Comparison of ENCODE assay signal across 1 cellular context in the genomic region with DNA sequence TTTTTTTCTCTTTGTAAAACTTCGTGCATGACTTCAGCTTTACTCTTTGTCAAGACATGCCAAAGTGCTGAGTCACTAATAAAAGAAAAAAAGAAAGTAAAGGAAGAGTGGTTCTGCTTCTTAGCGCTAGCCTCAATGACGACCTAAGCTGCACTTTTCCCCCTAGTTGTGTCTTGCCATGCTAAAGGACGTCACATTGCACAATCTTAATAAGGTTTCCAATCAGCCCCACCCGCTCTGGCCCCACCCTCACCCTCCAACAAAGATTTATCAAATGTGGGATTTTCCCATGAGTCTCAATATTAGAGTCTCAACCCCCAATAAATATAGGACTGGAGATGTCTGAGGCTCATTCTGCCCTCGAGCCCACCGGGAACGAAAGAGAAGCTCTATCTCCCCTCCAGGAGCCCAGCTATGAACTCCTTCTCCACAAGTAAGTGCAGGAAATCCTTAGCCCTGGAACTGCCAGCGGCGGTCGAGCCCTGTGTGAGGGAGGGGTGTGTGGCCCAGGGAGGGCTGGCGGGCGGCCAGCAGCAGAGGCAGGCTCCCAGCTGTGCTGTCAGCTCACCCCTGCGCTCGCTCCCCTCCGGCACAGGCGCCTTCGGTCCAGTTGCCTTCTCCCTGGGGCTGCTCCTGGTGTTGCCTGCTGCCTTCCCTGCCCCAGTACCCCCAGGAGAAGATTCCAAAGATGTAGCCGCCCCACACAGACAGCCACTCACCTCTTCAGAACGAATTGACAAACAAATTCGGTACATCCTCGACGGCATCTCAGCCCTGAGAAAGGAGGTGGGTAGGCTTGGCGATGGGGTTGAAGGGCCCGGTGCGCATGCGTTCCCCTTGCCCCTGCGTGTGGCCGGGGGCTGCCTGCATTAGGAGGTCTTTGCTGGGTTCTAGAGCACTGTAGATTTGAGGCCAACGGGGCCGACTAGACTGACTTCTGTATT.
TF ChIP-seq lines count a peak whose summit lies in the region.

A gene (plus strand): TSS at position 352 of the 944 bp plus-strand sequence. CDS start 63 bp downstream, at position 415.

TF ChIP-seq in K562, 482 proteins besides CTCF, POLR2A, EP300 and RAD21 (continued from another document and continues in another):
- TF ChIP-seq, protein P1, sequence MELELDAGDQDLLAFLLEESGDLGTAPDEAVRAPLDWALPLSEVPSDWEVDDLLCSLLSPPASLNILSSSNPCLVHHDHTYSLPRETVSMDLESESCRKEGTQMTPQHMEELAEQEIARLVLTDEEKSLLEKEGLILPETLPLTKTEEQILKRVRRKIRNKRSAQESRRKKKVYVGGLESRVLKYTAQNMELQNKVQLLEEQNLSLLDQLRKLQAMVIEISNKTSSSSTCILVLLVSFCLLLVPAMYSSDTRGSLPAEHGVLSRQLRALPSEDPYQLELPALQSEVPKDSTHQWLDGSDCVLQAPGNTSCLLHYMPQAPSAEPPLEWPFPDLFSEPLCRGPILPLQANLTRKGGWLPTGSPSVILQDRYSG (tag; conservative IDR thresholded peaks at IDR 0.05; ENCODE audit: low read depth): no peak
- TF ChIP-seq ZNF57 (CRISPR knock-in tag; IDR thresholded peaks at IDR 0.05) (no peak), L3MBTL2 (IDR thresholded peaks at IDR 0.05) (peak; percentile 36; the same call in 1 of the 2 replicates), BRD9 (IDR thresholded peaks at IDR 0.05; ENCODE audit: low read depth, partially characterized antibody) (no peak), FOXK2 (conservative IDR thresholded peaks at IDR 0.05 in 1 of 2, IDR thresholded peaks at IDR 0.05 in 1 of 2; ENCODE audit: low read depth in 2 of 2) (no peak), ZNF384 (IDR thresholded peaks at IDR 0.05; ENCODE audit: low read depth, low read length) (peak; percentile 31; the same call in 1 of the 2 replicates), RBM17 (IDR thresholded peaks at IDR 0.05; ENCODE audit: borderline replicate concordance, low read depth, low read length) (no peak), ZNF780A (CRISPR knock-in tag; IDR thresholded peaks at IDR 0.05) (no peak), FOXP1 (CRISPR knock-in tag; IDR thresholded peaks at IDR 0.05) (no peak), GABPA (tag; conservative IDR thresholded peaks at IDR 0.05; ENCODE audit: low read depth) (no peak), ZNF444 (CRISPR knock-in tag; IDR thresholded peaks at IDR 0.05) (no peak), JUN (IDR thresholded peaks at IDR 0.05; ENCODE audit: borderline replicate concordance, low read depth, low read length) (no peak), JUN (CRISPR knock-in tag; IDR thresholded peaks at IDR 0.05; ENCODE audit: borderline replicate concordance) (no peak), TSC22D4 (tag; IDR thresholded peaks at IDR 0.05) (no peak), CXXC5 (CRISPR knock-in tag; IDR thresholded peaks at IDR 0.05) (peak; percentile 52), NFRKB (IDR thresholded peaks at IDR 0.05; ENCODE audit: low read depth) (no peak), ZSCAN29 (IDR thresholded peaks at IDR 0.05) (no peak), ZNF436 (CRISPR knock-in tag; IDR thresholded peaks at IDR 0.05) (no peak), ZBTB1 (CRISPR knock-in tag; IDR thresholded peaks at IDR 0.05; ENCODE audit: borderline replicate concordance, low read depth) (no peak), KAT7 (CRISPR knock-in tag; IDR thresholded peaks at IDR 0.05; ENCODE audit: borderline replicate concordance) (no peak), MAFG (tag; conservative IDR thresholded peaks at IDR 0.05) (peak; percentile 94), ZNF778 (CRISPR knock-in tag; IDR thresholded peaks at IDR 0.05) (no peak), SMAD3 (CRISPR knock-in tag; conservative IDR thresholded peaks at IDR 0.05) (no peak), ARID2 (IDR thresholded peaks at IDR 0.05) (no peak), RFX7 (CRISPR knock-in tag; IDR thresholded peaks at IDR 0.05) (no peak), POLR3G (IDR thresholded peaks at IDR 0.05; ENCODE audit: extremely low read depth, insufficient read length, insufficient replicate concordance) (no peak), MTA2 (IDR thresholded peaks at IDR 0.05; ENCODE audit: low read depth) (no peak), CHD4 (IDR thresholded peaks at IDR 0.05; ENCODE audit: insufficient read depth, insufficient replicate concordance, low read depth, low read length, poor library complexity, severe bottlenecking) (no peak), MCM3 (IDR thresholded peaks at IDR 0.05) (no peak)
- TF ChIP-seq, protein P2, sequence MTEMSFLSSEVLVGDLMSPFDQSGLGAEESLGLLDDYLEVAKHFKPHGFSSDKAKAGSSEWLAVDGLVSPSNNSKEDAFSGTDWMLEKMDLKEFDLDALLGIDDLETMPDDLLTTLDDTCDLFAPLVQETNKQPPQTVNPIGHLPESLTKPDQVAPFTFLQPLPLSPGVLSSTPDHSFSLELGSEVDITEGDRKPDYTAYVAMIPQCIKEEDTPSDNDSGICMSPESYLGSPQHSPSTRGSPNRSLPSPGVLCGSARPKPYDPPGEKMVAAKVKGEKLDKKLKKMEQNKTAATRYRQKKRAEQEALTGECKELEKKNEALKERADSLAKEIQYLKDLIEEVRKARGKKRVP (CRISPR knock-in tag; IDR thresholded peaks at IDR 0.05): no peak
- TF ChIP-seq, protein P3, sequence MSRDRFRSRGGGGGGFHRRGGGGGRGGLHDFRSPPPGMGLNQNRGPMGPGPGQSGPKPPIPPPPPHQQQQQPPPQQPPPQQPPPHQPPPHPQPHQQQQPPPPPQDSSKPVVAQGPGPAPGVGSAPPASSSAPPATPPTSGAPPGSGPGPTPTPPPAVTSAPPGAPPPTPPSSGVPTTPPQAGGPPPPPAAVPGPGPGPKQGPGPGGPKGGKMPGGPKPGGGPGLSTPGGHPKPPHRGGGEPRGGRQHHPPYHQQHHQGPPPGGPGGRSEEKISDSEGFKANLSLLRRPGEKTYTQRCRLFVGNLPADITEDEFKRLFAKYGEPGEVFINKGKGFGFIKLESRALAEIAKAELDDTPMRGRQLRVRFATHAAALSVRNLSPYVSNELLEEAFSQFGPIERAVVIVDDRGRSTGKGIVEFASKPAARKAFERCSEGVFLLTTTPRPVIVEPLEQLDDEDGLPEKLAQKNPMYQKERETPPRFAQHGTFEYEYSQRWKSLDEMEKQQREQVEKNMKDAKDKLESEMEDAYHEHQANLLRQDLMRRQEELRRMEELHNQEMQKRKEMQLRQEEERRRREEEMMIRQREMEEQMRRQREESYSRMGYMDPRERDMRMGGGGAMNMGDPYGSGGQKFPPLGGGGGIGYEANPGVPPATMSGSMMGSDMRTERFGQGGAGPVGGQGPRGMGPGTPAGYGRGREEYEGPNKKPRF (IDR thresholded peaks at IDR 0.05; ENCODE audit: low read depth, low read length): no peak
- TF ChIP-seq, protein P4, sequence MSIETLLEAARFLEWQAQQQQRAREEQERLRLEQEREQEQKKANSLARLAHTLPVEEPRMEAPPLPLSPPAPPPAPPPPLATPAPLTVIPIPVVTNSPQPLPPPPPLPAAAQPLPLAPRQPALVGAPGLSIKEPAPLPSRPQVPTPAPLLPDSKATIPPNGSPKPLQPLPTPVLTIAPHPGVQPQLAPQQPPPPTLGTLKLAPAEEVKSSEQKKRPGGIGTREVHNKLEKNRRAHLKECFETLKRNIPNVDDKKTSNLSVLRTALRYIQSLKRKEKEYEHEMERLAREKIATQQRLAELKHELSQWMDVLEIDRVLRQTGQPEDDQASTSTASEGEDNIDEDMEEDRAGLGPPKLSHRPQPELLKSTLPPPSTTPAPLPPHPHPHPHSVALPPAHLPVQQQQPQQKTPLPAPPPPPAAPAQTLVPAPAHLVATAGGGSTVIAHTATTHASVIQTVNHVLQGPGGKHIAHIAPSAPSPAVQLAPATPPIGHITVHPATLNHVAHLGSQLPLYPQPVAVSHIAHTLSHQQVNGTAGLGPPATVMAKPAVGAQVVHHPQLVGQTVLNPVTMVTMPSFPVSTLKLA (conservative IDR thresholded peaks at IDR 0.05): no peak; a peak in 1 of 4 replicates
- TF ChIP-seq, protein P5, sequence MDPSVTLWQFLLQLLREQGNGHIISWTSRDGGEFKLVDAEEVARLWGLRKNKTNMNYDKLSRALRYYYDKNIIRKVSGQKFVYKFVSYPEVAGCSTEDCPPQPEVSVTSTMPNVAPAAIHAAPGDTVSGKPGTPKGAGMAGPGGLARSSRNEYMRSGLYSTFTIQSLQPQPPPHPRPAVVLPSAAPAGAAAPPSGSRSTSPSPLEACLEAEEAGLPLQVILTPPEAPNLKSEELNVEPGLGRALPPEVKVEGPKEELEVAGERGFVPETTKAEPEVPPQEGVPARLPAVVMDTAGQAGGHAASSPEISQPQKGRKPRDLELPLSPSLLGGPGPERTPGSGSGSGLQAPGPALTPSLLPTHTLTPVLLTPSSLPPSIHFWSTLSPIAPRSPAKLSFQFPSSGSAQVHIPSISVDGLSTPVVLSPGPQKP (CRISPR knock-in tag; IDR thresholded peaks at IDR 0.05): no peak
- TF ChIP-seq, protein P6, sequence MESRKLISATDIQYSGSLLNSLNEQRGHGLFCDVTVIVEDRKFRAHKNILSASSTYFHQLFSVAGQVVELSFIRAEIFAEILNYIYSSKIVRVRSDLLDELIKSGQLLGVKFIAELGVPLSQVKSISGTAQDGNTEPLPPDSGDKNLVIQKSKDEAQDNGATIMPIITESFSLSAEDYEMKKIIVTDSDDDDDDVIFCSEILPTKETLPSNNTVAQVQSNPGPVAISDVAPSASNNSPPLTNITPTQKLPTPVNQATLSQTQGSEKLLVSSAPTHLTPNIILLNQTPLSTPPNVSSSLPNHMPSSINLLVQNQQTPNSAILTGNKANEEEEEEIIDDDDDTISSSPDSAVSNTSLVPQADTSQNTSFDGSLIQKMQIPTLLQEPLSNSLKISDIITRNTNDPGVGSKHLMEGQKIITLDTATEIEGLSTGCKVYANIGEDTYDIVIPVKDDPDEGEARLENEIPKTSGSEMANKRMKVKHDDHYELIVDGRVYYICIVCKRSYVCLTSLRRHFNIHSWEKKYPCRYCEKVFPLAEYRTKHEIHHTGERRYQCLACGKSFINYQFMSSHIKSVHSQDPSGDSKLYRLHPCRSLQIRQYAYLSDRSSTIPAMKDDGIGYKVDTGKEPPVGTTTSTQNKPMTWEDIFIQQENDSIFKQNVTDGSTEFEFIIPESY (CRISPR knock-in tag; IDR thresholded peaks at IDR 0.05): no peak
- TF ChIP-seq, protein P7, sequence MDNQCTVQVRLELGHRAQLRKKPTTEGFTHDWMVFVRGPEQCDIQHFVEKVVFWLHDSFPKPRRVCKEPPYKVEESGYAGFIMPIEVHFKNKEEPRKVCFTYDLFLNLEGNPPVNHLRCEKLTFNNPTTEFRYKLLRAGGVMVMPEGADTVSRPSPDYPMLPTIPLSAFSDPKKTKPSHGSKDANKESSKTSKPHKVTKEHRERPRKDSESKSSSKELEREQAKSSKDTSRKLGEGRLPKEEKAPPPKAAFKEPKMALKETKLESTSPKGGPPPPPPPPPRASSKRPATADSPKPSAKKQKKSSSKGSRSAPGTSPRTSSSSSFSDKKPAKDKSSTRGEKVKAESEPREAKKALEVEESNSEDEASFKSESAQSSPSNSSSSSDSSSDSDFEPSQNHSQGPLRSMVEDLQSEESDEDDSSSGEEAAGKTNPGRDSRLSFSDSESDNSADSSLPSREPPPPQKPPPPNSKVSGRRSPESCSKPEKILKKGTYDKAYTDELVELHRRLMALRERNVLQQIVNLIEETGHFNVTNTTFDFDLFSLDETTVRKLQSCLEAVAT (IDR thresholded peaks at IDR 0.05): no peak
- TF ChIP-seq, protein P8, sequence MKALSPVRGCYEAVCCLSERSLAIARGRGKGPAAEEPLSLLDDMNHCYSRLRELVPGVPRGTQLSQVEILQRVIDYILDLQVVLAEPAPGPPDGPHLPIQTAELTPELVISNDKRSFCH (CRISPR knock-in tag; IDR thresholded peaks at IDR 0.05): no peak
- TF ChIP-seq, protein P8 (tag; IDR thresholded peaks at IDR 0.05): no peak
- TF ChIP-seq, protein P9, sequence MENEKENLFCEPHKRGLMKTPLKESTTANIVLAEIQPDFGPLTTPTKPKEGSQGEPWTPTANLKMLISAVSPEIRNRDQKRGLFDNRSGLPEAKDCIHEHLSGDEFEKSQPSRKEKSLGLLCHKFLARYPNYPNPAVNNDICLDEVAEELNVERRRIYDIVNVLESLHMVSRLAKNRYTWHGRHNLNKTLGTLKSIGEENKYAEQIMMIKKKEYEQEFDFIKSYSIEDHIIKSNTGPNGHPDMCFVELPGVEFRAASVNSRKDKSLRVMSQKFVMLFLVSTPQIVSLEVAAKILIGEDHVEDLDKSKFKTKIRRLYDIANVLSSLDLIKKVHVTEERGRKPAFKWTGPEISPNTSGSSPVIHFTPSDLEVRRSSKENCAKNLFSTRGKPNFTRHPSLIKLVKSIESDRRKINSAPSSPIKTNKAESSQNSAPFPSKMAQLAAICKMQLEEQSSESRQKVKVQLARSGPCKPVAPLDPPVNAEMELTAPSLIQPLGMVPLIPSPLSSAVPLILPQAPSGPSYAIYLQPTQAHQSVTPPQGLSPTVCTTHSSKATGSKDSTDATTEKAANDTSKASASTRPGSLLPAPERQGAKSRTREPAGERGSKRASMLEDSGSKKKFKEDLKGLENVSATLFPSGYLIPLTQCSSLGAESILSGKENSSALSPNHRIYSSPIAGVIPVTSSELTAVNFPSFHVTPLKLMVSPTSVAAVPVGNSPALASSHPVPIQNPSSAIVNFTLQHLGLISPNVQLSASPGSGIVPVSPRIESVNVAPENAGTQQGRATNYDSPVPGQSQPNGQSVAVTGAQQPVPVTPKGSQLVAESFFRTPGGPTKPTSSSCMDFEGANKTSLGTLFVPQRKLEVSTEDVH (IDR thresholded peaks at IDR 0.05; ENCODE audit: low read depth, partially characterized antibody): no peak
- TF ChIP-seq, protein P10, sequence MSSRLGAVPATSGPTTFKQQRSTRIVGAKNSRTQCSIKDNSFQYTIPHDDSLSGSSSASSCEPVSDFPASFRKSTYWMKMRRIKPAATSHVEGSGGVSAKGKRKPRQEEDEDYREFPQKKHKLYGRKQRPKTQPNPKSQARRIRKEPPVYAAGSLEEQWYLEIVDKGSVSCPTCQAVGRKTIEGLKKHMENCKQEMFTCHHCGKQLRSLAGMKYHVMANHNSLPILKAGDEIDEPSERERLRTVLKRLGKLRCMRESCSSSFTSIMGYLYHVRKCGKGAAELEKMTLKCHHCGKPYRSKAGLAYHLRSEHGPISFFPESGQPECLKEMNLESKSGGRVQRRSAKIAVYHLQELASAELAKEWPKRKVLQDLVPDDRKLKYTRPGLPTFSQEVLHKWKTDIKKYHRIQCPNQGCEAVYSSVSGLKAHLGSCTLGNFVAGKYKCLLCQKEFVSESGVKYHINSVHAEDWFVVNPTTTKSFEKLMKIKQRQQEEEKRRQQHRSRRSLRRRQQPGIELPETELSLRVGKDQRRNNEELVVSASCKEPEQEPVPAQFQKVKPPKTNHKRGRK (tag; IDR thresholded peaks at IDR 0.05): no peak
